1 cellular context compared by ENCODE assay signal in genomic region chr7:45069444-45070253, GRCh38.
TF ChIP-seq lines count a peak whose summit lies in the region.

No MANE protein-coding gene starts in this region.

TF ChIP-seq in GM23338, 12 proteins besides CTCF, POLR2A, EP300 and RAD21 (continued from another document):
- TF ChIP-seq ZNF462 (CRISPR knock-in tag; IDR thresholded peaks at IDR 0.05) (no peak), ZNF114 (CRISPR knock-in tag; IDR thresholded peaks at IDR 0.05) (no peak), ETS1 (IDR thresholded peaks at IDR 0.05) (no peak), ZNF331 (CRISPR knock-in tag; IDR thresholded peaks at IDR 0.05; ENCODE audit: low read depth) (no peak), EZH2phosphoT487 (IDR thresholded peaks at IDR 0.05; ENCODE audit: unreplicated experiment) (no peak)
